Comparison of ENCODE assay signal across 12 cellular contexts in genomic region chr3:45644063-45644462, GRCh38. TPM values are rescaled to one million over a fixed set of nuclear protein-coding genes. Genes with fewer than 3 reads are reported as not detected.
DNase-seq lines count a peak whose midpoint lies in the region; FAIRE-seq and TF ChIP-seq lines count a peak whose summit lies in the region.
"Had no signal": no experiment of that assay in that cellular context is flagged by ENCODE, and none has a peak within 500 bp of the region (broad histone marks: within the 10 kb centered on the region; RNA-seq: fewer than 3 reads in every experiment).

No MANE protein-coding gene starts in this region.

- H4K20me1 ChIP-seq in BLaER1 treated with 17β-estradiol and CSF1 and Interleukin-3, amounts not matched to agents 10 nM and 100 nM: peaks cover 23 to 83% (median 65%) of the 10 kb centered on the region in 11 experiments; a peak in 19 of 22 replicates
- no peaks in the 10 kb centered on the region for H4K20me1 ChIP-seq in osteoblast (ENCODE audit: insufficient read depth, low read length)

- H3K79me2 ChIP-seq in osteoblast (ENCODE audit: insufficient read depth, low read length): peaks cover 73% of the 10 kb centered on the region

- FAIRE-seq in RCC 7860 (lab: Jason Lieb, UNC): no peak

- H3K4me1 Mint-ChIP-seq in activated T-cell treated with anti-CD3 and anti-CD28 coated beads, Interleukin-2, amount 50 U/mL, for 24 hours (ENCODE audit: low read depth): peaks cover 7% of the 10 kb centered on the region

- H3K4me1 ChIP-seq in BLaER1 treated with 17β-estradiol and CSF1 and Interleukin-3, amounts not matched to agents 10 nM and 100 nM: peaks cover 15 to 99% (median 80%) of the 10 kb centered on the region in 10 experiments
- H3K4me1 ChIP-seq in osteoblast (ENCODE audit: insufficient read depth, low read length): peaks cover 62% of the 10 kb centered on the region

- H3K9me3 ChIP-seq in BLaER1 treated with 17β-estradiol and CSF1 and Interleukin-3, amounts not matched to agents 10 nM and 100 nM (replicated peaks in 1 of 11): peaks cover 0 to 20% (median 19%) of the 10 kb centered on the region in 11 experiments; a peak in 17 of 22 replicates
- H3K9me3 ChIP-seq in osteoblast (ENCODE audit: low read depth, low read length): no peaks in the 10 kb centered on the region

- no peak overlapping the region for H3K27ac Mint-ChIP-seq in activated T-cell treated with anti-CD3 and anti-CD28 coated beads, Interleukin-2, amount 50 U/mL, for 24 hours

- no peaks in the 10 kb centered on the region for H3K27me3 ChIP-seq in BLaER1 treated with 17β-estradiol and CSF1 and Interleukin-3, amounts not matched to agents 10 nM and 100 nM
- no peaks in the 10 kb centered on the region for H3K27me3 ChIP-seq in osteoblast (ENCODE audit: insufficient read depth, low read length)

- DNase-seq in RCC 7860 (ENCODE audit: low spot score): peak; percentile 25
- DNase-seq in epithelial cell of esophagus (ENCODE audit: low read depth): peak; percentile 69
- DNase-seq in osteoblast (ENCODE audit: insufficient read length, low spot score, missing footprints): peak; percentile 87
- DNase-seq in NCI-H510A (lab: John Stamatoyannopoulos, UW): no peak
- no peak for DNase-seq in activated T-cell treated with anti-CD3 and anti-CD28 coated beads, Interleukin-2, amount 50 U/mL, for 24 hours
- DNase-seq in activated T-cell treated with anti-CD3 and anti-CD28 coated beads, Interleukin-2, amount 50 U/mL, for 1 hour: no peak
- DNase-seq in NCI-H2107 (lab: John Stamatoyannopoulos, UW): no peak
- DNase-seq: activated CD4-positive, alpha-beta T cell treated with anti-CD3 and anti-CD28 coated beads, Interleukin-2, amount 50 U/mL, for 1 hour; aorta; COR-L47; NCI-H1436 had no signal

- no peak for TF ChIP-seq CTCF in epithelial cell of esophagus (IDR thresholded peaks at IDR 0.05; ENCODE audit: insufficient read depth, low read depth, low read length, missing control alignments)
- TF ChIP-seq CTCF in osteoblast (IDR thresholded peaks at IDR 0.05; ENCODE audit: extremely low read depth, low read depth, low read length): no peak

- H3K27me3 Mint-ChIP-seq in activated T-cell treated with anti-CD3 and anti-CD28 coated beads, Interleukin-2, amount 50 U/mL, for 24 hours: no peaks in the 10 kb centered on the region

- H2AFZ ChIP-seq in osteoblast (ENCODE audit: low read length): no peak overlapping the region

- no peak overlapping the region for H3K4me3 Mint-ChIP-seq in activated T-cell treated with anti-CD3 and anti-CD28 coated beads, Interleukin-2, amount 50 U/mL, for 24 hours

- peaks cover 9 to 97% (median 89%) of the 10 kb centered on the region in 11 experiments; a peak in 19 of 22 replicates for H3K36me3 ChIP-seq in BLaER1 treated with 17β-estradiol and CSF1 and Interleukin-3, amounts not matched to agents 10 nM and 100 nM
- peaks cover 8% of the 10 kb centered on the region for H3K36me3 ChIP-seq in osteoblast (ENCODE audit: insufficient read depth, low read length)

- peaks cover 46% of the 10 kb centered on the region for H3K36me3 Mint-ChIP-seq in activated T-cell treated with anti-CD3 and anti-CD28 coated beads, Interleukin-2, amount 50 U/mL, for 24 hours (ENCODE audit: low read depth)

- H3K4me3 ChIP-seq in BLaER1 treated with 17β-estradiol and CSF1 and Interleukin-3, amounts not matched to agents 10 nM and 100 nM: no peak overlapping the region
- H3K4me3 ChIP-seq in epithelial cell of esophagus (ENCODE audit: low read length) (no peak overlapping the region), osteoblast (ENCODE audit: insufficient read depth, low read length) (peak overlapping the region; percentile 41)

- H3K9me3 Mint-ChIP-seq in activated T-cell treated with anti-CD3 and anti-CD28 coated beads, Interleukin-2, amount 50 U/mL, for 24 hours: peaks cover 9% of the 10 kb centered on the region

- H3K27ac ChIP-seq in BLaER1 treated with 17β-estradiol and CSF1 and Interleukin-3, amounts not matched to agents 10 nM and 100 nM: peak overlapping the region in 8 of 11 experiments; percentile 57 to 94 (median 76); a peak in 14 of 22 replicates
- peak overlapping the region; percentile 99 for H3K27ac ChIP-seq in osteoblast (ENCODE audit: low read depth, low read length)

- H3K4me2 ChIP-seq in BLaER1 treated with 17β-estradiol and CSF1 and Interleukin-3, amounts not matched to agents 10 nM and 100 nM: peak overlapping the region in 5 of 11 experiments; percentile 80 to 92 (median 83); a peak in 10 of 22 replicates
- H3K4me2 ChIP-seq in osteoblast (ENCODE audit: insufficient read depth, low read length): peak overlapping the region; percentile 67

- H3K9ac ChIP-seq in BLaER1 treated with 17β-estradiol and CSF1 and Interleukin-3, amounts not matched to agents 10 nM and 100 nM: peak overlapping the region in 3 of 11 experiments; percentile 51 to 72 (median 60); a peak in 5 of 22 replicates

RNA-seq across cellular contexts. Expression of gene SACM1L, which starts 45.1 kb away (rescaled TPM):
- 28.6 and 39.5 TPM in 2 replicates for total RNA-seq in osteoblast

RNA-seq across cellular contexts. Expression of gene LIMD1, which starts 49.5 kb away (rescaled TPM):
- total RNA-seq in osteoblast: 14.4 and 17.4 TPM in 2 replicates

Comparison
In these comparisons a context has a peak if more than half of its experiments do, and no peak if none do; other contexts are left out.
1. DNase-seq: peak in RCC 7860 (single experiment), epithelial cell of esophagus (single experiment) and osteoblast (single experiment); none in NCI-H510A (single experiment), activated T-cell treated with anti-CD3 and anti-CD28 coated beads, Interleukin-2, amount 50 U/mL, for 24 hours (single experiment), activated T-cell treated with anti-CD3 and anti-CD28 coated beads, Interleukin-2, amount 50 U/mL, for 1 hour (single experiment) and NCI-H2107 (single experiment).